8 cellular contexts compared by ENCODE assay signal in genomic region chr18:45275367-45276113, GRCh38.
DNase-seq lines count a peak whose midpoint lies in the region; ATAC-seq and TF ChIP-seq lines count a peak whose summit lies in the region.

No MANE protein-coding gene starts in this region.

- no peaks in the 10 kb centered on the region for H4K20me1 ChIP-seq in OCI-LY3 (ENCODE audit: insufficient read depth, low read length)

- intact Hi-C loops in heart left ventricle (cut with DNase I) (loop anchor here in 7 of 10 donors (2.0 to 10.0 kb wide), 4 partner anchors 107 to 249 kb away; no protein-coding TSS in a partner anchor), right cardiac atrium (cut with DNase I) (loop anchor here in 1 of 4 donors (10.0 kb wide), 1 partner anchor 109 kb away; no protein-coding TSS in a partner anchor), tibial artery (cut with DNase I; ENCODE audit: low total_unique reads) (no loop called here)

- H3K36me3 ChIP-seq in heart left ventricle (no peaks in the 10 kb centered on the region), OCI-LY3 (replicated peaks; ENCODE audit: low read depth, low read length) (no peaks in the 10 kb centered on the region), tibial artery (no peaks in the 10 kb centered on the region)

- H2AFZ ChIP-seq in OCI-LY3 (ENCODE audit: low read depth, low read length), result no peak overlapping the region

- H3K4me3 ChIP-seq in heart left ventricle, result no peak overlapping the region
- no peak overlapping the region for H3K4me3 ChIP-seq in right cardiac atrium (ENCODE audit: low read length)
- no peak overlapping the region for H3K4me3 ChIP-seq in OCI-LY3 (ENCODE audit: low read length)
- H3K4me3 ChIP-seq in tibial artery, result no peak overlapping the region

- H3K27me3 ChIP-seq in heart left ventricle (no peaks in the 10 kb centered on the region), right cardiac atrium (ENCODE audit: control insufficient read depth, insufficient read depth) (no peaks in the 10 kb centered on the region), OCI-LY3 (ENCODE audit: low read depth, low read length) (0 out of 2 replicates have a peak, but pooled peaks cover 6% of the 10 kb centered on the region), tibial artery (no peaks in the 10 kb centered on the region)

- TF ChIP-seq CTCF in heart left ventricle (IDR thresholded peaks at IDR 0.05) (peak; percentile 55 to 91 (median 72)), OCI-LY3 (IDR thresholded peaks at IDR 0.05; ENCODE audit: low read depth, low read length) (peak; percentile 100), tibial artery (IDR thresholded peaks at IDR 0.05) (peak; percentile 50 to 59)

- no peaks in the 10 kb centered on the region for H3K79me2 ChIP-seq in OCI-LY3 (ENCODE audit: low read length)

- no peaks in the 10 kb centered on the region for H3K4me1 ChIP-seq in heart left ventricle
- H3K4me1 ChIP-seq in right cardiac atrium (ENCODE audit: control insufficient read depth, insufficient read depth, low read length), result no peaks in the 10 kb centered on the region
- 0 out of 2 replicates have a peak, but pooled peaks cover 2% of the 10 kb centered on the region for H3K4me1 ChIP-seq in OCI-LY3 (ENCODE audit: low read length)
- H3K4me1 ChIP-seq in tibial artery, result peaks cover 0 to 1% (median 0%) of the 10 kb centered on the region in 4 donors

- H3K27ac ChIP-seq in heart left ventricle (no peak overlapping the region), right cardiac atrium (ENCODE audit: low read length) (no peak overlapping the region), OCI-LY3 (ENCODE audit: low read length) (no peak overlapping the region), tibial artery (no peak overlapping the region)

- no peak for TF ChIP-seq POLR2A in heart left ventricle (IDR thresholded peaks at IDR 0.05)

- no peak overlapping the region for H3K4me2 ChIP-seq in OCI-LY3 (ENCODE audit: low read length)

- H3K9ac ChIP-seq in OCI-LY3 (ENCODE audit: low read length), result no peak overlapping the region

- peaks cover 0 to 28% (median 8%) of the 10 kb centered on the region in 12 donors for H3K9me3 ChIP-seq in heart left ventricle
- H3K9me3 ChIP-seq in right cardiac atrium (ENCODE audit: control insufficient read depth, low read length), result no peaks in the 10 kb centered on the region
- peaks cover 10% of the 10 kb centered on the region; the same call in 1 of the 2 replicates for H3K9me3 ChIP-seq in OCI-LY3 (ENCODE audit: insufficient read depth, low read length)
- peaks cover 0 to 8% (median 0%) of the 10 kb centered on the region in 3 donors for H3K9me3 ChIP-seq in tibial artery

- 66 to 77% (median 70%) methylated on average over 5 of the region's 5 CpGs for WGBS in heart left ventricle, 4 donors
- 69% methylated on average over 5 of the region's 5 CpGs for WGBS in right cardiac atrium

- DNase-seq in heart left ventricle, result no peak
- DNase-seq in right cardiac atrium, result no peak
- peak; percentile 27 for DNase-seq in fibroblast of gingiva (ENCODE audit: low read depth)
- DNase-seq in tibial artery, result no peak
- no peak for DNase-seq in activated gamma-delta T cell (lab: John Stamatoyannopoulos, UW)

- ATAC-seq in heart left ventricle, result no peak
- ATAC-seq in right cardiac atrium, result no peak
- no peak for ATAC-seq in HG03354 (IDR thresholded peaks at IDR 0.05; ENCODE audit: poor library complexity, severe bottlenecking, unreplicated experiment)
- ATAC-seq in HG03095 (IDR thresholded peaks at IDR 0.05; ENCODE audit: unreplicated experiment), result no peak
